12 cellular contexts compared by ENCODE assay signal in the genomic region with DNA sequence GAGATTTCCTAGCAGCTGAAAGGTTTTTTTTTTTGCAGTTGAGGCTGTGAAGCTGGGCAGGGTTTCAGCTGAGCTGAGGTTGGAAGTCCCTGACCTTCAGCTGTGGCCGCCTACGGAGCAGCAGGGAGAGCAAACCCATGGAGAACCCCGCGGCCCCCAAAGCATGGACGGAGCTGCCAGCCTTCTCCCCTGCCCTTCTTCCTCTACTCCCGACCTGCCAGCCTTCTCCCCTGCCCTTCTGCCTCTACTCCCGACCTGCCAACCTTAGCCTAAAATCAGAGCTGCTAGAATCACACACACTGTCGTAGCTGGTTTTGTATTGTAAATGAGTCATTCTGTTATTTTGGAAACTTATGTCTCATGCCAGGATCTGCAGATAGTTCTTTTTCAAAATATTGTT.
DNase-seq lines count a peak whose midpoint lies in the region; ATAC-seq and TF ChIP-seq lines count a peak whose summit lies in the region.
"Had no signal": no experiment of that assay in that cellular context is flagged by ENCODE, and none has a peak within 500 bp of the region (broad histone marks: within the 10 kb centered on the region; RNA-seq: fewer than 3 reads in every experiment).

No MANE protein-coding gene starts in this region.

- no peaks in the 10 kb centered on the region for H3K27me3 Mint-ChIP-seq in osteocyte (ENCODE audit: unreplicated experiment)

- peak overlapping the region; percentile 47 for H3K4me3 ChIP-seq in BLaER1
- no peak overlapping the region for H3K4me3 ChIP-seq in fibroblast of mammary gland (ENCODE audit: control insufficient read depth, low read depth, low read length)

- H3K4me1 Mint-ChIP-seq in osteocyte (ENCODE audit: unreplicated experiment): peaks cover 55% of the 10 kb centered on the region

- H3K27me3 ChIP-seq in BLaER1: no peaks in the 10 kb centered on the region

- peaks cover 40% of the 10 kb centered on the region for H3K36me3 ChIP-seq in BLaER1

- no peak for TF ChIP-seq CTCF in fibroblast of mammary gland (conservative IDR thresholded peaks at IDR 0.05; ENCODE audit: control insufficient read depth, insufficient read depth, low read depth, low read length)
- no peak for TF ChIP-seq CTCF in osteocyte (IDR thresholded peaks at IDR 0.05)

- peak overlapping the region; percentile 88 for H3K27ac Mint-ChIP-seq in osteocyte (ENCODE audit: unreplicated experiment)

- H3K9ac ChIP-seq in BLaER1: peak overlapping the region; percentile 65

- DNase-seq in fibroblast of mammary gland (ENCODE audit: low read depth) (peak; percentile 59), osteocyte (ENCODE audit: extremely low spot score, unreplicated experiment) (no peak), NCI-H748 (lab: John Stamatoyannopoulos, UW; ENCODE audit: unreplicated experiment) (no peak), KBM-7 (no peak), COLO829 (ENCODE audit: low spot score) (no peak)
- DNase-seq: amygdala, Caco-2, MM.1S, WERI-Rb-1 had no signal

- peak overlapping the region; percentile 53 for H3K4me3 Mint-ChIP-seq in osteocyte (ENCODE audit: unreplicated experiment)

- peak overlapping the region; percentile 85 for H3K4me2 ChIP-seq in BLaER1

- no peaks in the 10 kb centered on the region for H3K9me3 Mint-ChIP-seq in osteocyte (ENCODE audit: unreplicated experiment)

- peaks cover 5% of the 10 kb centered on the region for H3K36me3 Mint-ChIP-seq in osteocyte (ENCODE audit: unreplicated experiment)

- H3K27ac ChIP-seq in BLaER1: peak overlapping the region; percentile 81
- H3K27ac ChIP-seq: WERI-Rb-1 had no signal

- in situ Hi-C loops in KBM-7 (cut with MboI; ENCODE audit: low pct_unique_long_range_greater_than_20kb, low sequenced_read_pairs): no loop called here

- no peaks in the 10 kb centered on the region for H3K9me3 ChIP-seq in BLaER1
- H3K9me3 ChIP-seq: Caco-2 had no signal

- peaks cover 63% of the 10 kb centered on the region for H4K20me1 ChIP-seq in BLaER1

- ATAC-seq in SK-N-SH treated with all-trans-retinoic acid at 6 μM for 48 hours (peak; percentile 13; the same call in 2 of the 3 replicates), GM18861 (IDR thresholded peaks at IDR 0.05; ENCODE audit: unreplicated experiment) (no peak)

- peaks cover 100% of the 10 kb centered on the region for H3K4me1 ChIP-seq in BLaER1

TF ChIP-seq in SK-N-SH treated with all-trans-retinoic acid at 6 μM for 48 hours, 23 proteins besides CTCF, POLR2A, EP300 and RAD21:
- no peak for TF ChIP-seq TCF4 (CRISPR knock-in tag; IDR thresholded peaks at IDR 0.05; ENCODE audit: borderline replicate concordance)
- no peak for TF ChIP-seq BACH2 (CRISPR knock-in tag; IDR thresholded peaks at IDR 0.05; ENCODE audit: borderline replicate concordance)
- no peak for TF ChIP-seq ESRRG (CRISPR knock-in tag; IDR thresholded peaks at IDR 0.05)
- no peak for TF ChIP-seq CSDC2 (CRISPR knock-in tag; IDR thresholded peaks at IDR 0.05)
- TF ChIP-seq SNAI2 (CRISPR knock-in tag; IDR thresholded peaks at IDR 0.05): no peak
- no peak for TF ChIP-seq PPARA (CRISPR knock-in tag; IDR thresholded peaks at IDR 0.05; ENCODE audit: borderline replicate concordance)
- TF ChIP-seq ARNTL (CRISPR knock-in tag; IDR thresholded peaks at IDR 0.05; ENCODE audit: borderline replicate concordance, low read depth): no peak
- no peak for TF ChIP-seq GLIS3 (CRISPR knock-in tag; IDR thresholded peaks at IDR 0.05)
- no peak for TF ChIP-seq ZNF8 (CRISPR knock-in tag; IDR thresholded peaks at IDR 0.05)
- no peak for TF ChIP-seq TOX (CRISPR knock-in tag; IDR thresholded peaks at IDR 0.05; ENCODE audit: borderline replicate concordance)
- no peak for TF ChIP-seq ZFP30 (CRISPR knock-in tag; IDR thresholded peaks at IDR 0.05)
- TF ChIP-seq, protein P1, sequence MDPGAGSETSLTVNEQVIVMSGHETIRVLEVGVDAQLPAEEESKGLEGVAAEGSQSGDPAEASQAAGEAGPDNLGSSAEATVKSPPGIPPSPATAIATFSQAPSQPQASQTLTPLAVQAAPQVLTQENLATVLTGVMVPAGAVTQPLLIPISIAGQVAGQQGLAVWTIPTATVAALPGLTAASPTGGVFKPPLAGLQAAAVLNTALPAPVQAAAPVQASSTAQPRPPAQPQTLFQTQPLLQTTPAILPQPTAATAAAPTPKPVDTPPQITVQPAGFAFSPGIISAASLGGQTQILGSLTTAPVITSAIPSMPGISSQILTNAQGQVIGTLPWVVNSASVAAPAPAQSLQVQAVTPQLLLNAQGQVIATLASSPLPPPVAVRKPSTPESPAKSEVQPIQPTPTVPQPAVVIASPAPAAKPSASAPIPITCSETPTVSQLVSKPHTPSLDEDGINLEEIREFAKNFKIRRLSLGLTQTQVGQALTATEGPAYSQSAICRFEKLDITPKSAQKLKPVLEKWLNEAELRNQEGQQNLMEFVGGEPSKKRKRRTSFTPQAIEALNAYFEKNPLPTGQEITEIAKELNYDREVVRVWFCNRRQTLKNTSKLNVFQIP (CRISPR knock-in tag; IDR thresholded peaks at IDR 0.05; ENCODE audit: borderline replicate concordance, low read depth): no peak
- TF ChIP-seq ZNF70 (CRISPR knock-in tag; IDR thresholded peaks at IDR 0.05): no peak
- no peak for TF ChIP-seq RARB (CRISPR knock-in tag; IDR thresholded peaks at IDR 0.05)
- TF ChIP-seq, protein P2, sequence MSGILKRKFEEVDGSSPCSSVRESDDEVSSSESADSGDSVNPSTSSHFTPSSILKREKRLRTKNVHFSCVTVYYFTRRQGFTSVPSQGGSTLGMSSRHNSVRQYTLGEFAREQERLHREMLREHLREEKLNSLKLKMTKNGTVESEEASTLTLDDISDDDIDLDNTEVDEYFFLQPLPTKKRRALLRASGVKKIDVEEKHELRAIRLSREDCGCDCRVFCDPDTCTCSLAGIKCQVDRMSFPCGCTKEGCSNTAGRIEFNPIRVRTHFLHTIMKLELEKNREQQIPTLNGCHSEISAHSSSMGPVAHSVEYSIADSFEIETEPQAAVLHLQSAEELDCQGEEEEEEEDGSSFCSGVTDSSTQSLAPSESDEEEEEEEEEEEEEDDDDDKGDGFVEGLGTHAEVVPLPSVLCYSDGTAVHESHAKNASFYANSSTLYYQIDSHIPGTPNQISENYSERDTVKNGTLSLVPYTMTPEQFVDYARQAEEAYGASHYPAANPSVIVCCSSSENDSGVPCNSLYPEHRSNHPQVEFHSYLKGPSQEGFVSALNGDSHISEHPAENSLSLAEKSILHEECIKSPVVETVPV (CRISPR knock-in tag; IDR thresholded peaks at IDR 0.05): no peak
- no peak for TF ChIP-seq ZC3H10 (CRISPR knock-in tag; IDR thresholded peaks at IDR 0.05)
- TF ChIP-seq ZNF565 (CRISPR knock-in tag; conservative IDR thresholded peaks at IDR 0.05; ENCODE audit: low read depth): no peak
- no peak for TF ChIP-seq ISL1 (CRISPR knock-in tag; IDR thresholded peaks at IDR 0.05)
TF ChIP-seq in SK-N-SH treated with all-trans-retinoic acid at 6 μM for 48 hours: peak in this region for 0.
